Comparison of ENCODE assay signal across 27 cellular contexts in the genomic region with DNA sequence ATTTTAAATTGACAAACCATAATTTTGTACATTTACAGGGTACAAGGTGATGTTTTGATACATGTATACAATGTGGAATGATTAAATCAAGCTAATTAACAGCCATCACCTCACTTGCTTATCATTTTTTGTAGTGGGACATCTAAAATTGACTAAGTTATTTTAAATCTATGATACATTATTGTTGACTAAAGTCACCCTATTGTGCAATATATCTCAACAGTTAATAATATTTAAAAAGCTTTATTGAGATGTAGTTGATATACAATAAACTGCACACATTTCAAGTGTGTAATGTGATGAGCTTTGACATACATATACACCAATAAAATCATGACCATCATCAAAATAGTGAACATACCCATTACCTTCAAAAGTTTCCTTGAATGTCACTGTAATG.
"Had no signal": no experiment of that assay in that cellular context is flagged by ENCODE, and none has a peak within 500 bp of the region (broad histone marks: within the 10 kb centered on the region; RNA-seq: fewer than 3 reads in every experiment).

No MANE protein-coding gene starts in this region.

- ATAC-seq: stimulated activated effector memory CD8-positive, alpha-beta T cell treated with anti-CD3 and anti-CD28 coated beads, Interleukin-12 subunit alpha, Interleukin-12 subunit beta, amount 100 ng/mL, for 72 hours; stimulated activated memory B cell treated with anti-CD40 and anti-IgM and Interleukin-4, amounts not matched to agents 10 μg/mL and 1 μg/mL and 100 μg/mL, for 72 hours; stimulated activated naive CD8-positive, alpha-beta T cell treated with anti-CD3 and anti-CD28 coated beads, Interleukin-15, amount 100 ng/mL, for 72 hours; stimulated activated naive CD8-positive, alpha-beta T cell treated with anti-CD3 and anti-CD28 coated beads, Interleukin-15, Interleukin-2, amounts not matched to agents 100 U/mL and 50 U/mL, for 24 hours; upper lobe of right lung had no signal

- H3K36me3 ChIP-seq: stomach, suprapubic skin, thoracic aorta, thyroid gland, tibial artery, tibial nerve, transverse colon, upper lobe of left lung, upper lobe of right lung, uterus, vagina had no signal

- H3K27ac ChIP-seq: stomach, suprapubic skin, testis, thoracic aorta, thyroid gland, tibial artery, tibial nerve, transverse colon, upper lobe of left lung, upper lobe of right lung, uterus, vagina had no signal

- H3K4me3 ChIP-seq: stomach, suprapubic skin, testis, thoracic aorta, thyroid gland, tibial artery, tibial nerve, transverse colon, upper lobe of left lung, upper lobe of right lung, uterus, vagina had no signal

- H3K9me3 ChIP-seq: stomach, suprapubic skin, testis, thoracic aorta, thyroid gland, tibial artery, tibial nerve, transverse colon, upper lobe of left lung, upper lobe of right lung, uterus, vagina had no signal

- FAIRE-seq: urothelium cell line had no signal

- H3K27me3 ChIP-seq: stomach, suprapubic skin, testis, thyroid gland, tibial artery, tibial nerve, transverse colon, upper lobe of left lung, upper lobe of right lung, uterus, vagina had no signal

- H3K4me1 ChIP-seq: stomach, suprapubic skin, testis, thyroid gland, tibial artery, tibial nerve, transverse colon, upper lobe of left lung, upper lobe of right lung, uterus, vagina had no signal

- DNase-seq: stimulated activated CD4-positive, alpha-beta T cell treated with anti-CD3 and anti-CD28 coated beads, Interleukin-2, amount 100 ng/mL, for 48 hours; stimulated activated CD4-positive, alpha-beta T cell treated with anti-CD3 and anti-CD28 coated beads, Interleukin-4, amount 100 ng/mL, for 1 hour; stimulated activated CD4-positive, alpha-beta T cell treated with anti-CD3 and anti-CD28 coated beads, Interleukin-4, amount 100 ng/mL, for 24 hours; stimulated activated CD4-positive, alpha-beta T cell treated with anti-CD3 and anti-CD28 coated beads, Interleukin-4, amount 100 ng/mL, for 4 hours; stimulated activated CD8-positive, alpha-beta memory T cell treated with anti-CD3 and anti-CD28 coated beads, Interleukin-4, amount 100 ng/mL, for 48 hours; stimulated activated naive B cell treated with anti-CD40 and anti-IgM and Interleukin-4, amounts not matched to agents 10 μg/mL and 1 μg/mL and 100 μg/mL, for 72 hours; stimulated activated naive CD4-positive, alpha-beta T cell; stimulated activated naive CD4-positive, alpha-beta T cell treated with Interleukin-2 at 50 U/mL for 16 hours; stimulated activated naive CD8-positive, alpha-beta T cell treated with anti-CD3 and anti-CD28 coated beads, Interleukin-15, amount 100 ng/mL, for 72 hours; stimulated activated naive CD8-positive, alpha-beta T cell treated with anti-CD3 and anti-CD28 coated beads, Interleukin-15, Interleukin-2, amounts not matched to agents 100 U/mL and 50 U/mL, for 24 hours; stomach; substantia nigra; testis; thyroid gland; tibial artery; transverse colon; trophoblast cell; upper lobe of left lung; upper lobe of right lung; uterus had no signal
